11 cellular contexts compared by ENCODE assay signal in the genomic region with DNA sequence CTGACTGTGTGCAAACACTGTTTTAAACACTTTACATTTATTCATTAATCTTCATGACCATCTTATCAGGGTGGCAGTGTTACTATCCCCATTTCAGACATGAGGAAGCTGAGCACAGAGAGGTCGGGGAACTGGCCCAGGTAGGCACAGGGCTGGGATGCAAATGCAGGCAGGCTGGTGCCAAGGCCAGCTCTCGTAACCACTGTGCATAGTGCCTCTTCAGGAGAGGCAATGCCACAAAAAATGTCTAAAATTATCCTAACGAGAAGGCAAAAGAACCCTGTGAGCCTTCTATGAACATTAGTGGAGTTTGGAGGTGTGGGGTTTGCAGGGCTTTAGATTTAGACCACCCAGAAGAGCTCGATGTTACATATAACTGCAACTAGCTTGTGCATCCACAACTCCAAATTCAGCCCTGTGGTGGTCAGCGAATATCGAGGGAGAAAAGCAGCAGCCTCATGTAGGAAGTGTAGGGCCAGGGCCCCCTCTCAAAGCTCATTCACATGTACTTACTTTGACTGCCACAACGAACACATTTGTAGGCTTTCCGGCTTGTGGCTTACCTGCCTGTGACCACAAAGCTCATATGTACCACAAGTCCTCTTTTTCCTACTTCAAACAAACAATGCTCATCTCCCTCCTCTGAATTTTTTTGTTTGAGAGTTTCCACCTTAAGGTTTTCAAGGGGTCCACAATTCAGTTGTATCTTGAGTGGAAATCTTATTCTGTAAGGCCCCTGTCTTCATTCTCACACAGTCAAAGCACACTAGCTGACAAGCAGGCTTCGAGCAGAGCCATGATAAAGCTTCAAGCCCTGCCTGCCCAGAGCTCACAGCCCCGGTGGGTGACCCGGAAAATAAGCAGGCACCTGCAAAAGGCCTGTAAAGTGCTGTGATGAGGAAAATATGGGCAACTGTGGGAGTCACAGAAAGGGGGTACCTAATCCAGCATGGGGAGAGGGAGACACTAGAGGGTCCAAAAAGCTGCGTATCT.
DNase-seq lines count a peak whose midpoint lies in the region; ATAC-seq, FAIRE-seq and TF ChIP-seq lines count a peak whose summit lies in the region.
"Had no signal": no experiment of that assay in that cellular context is flagged by ENCODE, and none has a peak within 500 bp of the region (broad histone marks: within the 10 kb centered on the region; RNA-seq: fewer than 3 reads in every experiment).

No MANE protein-coding gene starts in this region.

- TF ChIP-seq POLR2A in Peyer's patch (IDR thresholded peaks at IDR 0.05) = no peak

- TF ChIP-seq CTCF in Peyer's patch (IDR thresholded peaks at IDR 0.05) = no peak

- FAIRE-seq in frontal cortex (lab: Jason Lieb, UNC) = no peak

- no peaks in the 10 kb centered on the region for H3K36me3 ChIP-seq in CD8-positive, alpha-beta memory T cell (ENCODE audit: insufficient read depth, low read length)
- no peaks in the 10 kb centered on the region for H3K36me3 ChIP-seq in Peyer's patch

- H3K9me3 Mint-ChIP-seq in CD8-positive, alpha-beta memory T cell = no peaks in the 10 kb centered on the region
- H3K9me3 Mint-ChIP-seq in natural killer cell treated with Interleukin-12 subunit alpha and Interleukin-12 subunit beta and Interleukin-15 and Interleukin-18, amount 100 ng/mL, for 72 hours = no peaks in the 10 kb centered on the region

- peak overlapping the region; percentile 33 for H3K4me3 ChIP-seq in CD8-positive, alpha-beta memory T cell (ENCODE audit: low read length)
- H3K4me3 ChIP-seq in Peyer's patch = no peak overlapping the region

- H3K27ac Mint-ChIP-seq in CD8-positive, alpha-beta memory T cell = peak overlapping the region in 6 of 8 donors; percentile 2 to 76 (median 18)
- H3K27ac Mint-ChIP-seq in natural killer cell treated with Interleukin-12 subunit alpha and Interleukin-12 subunit beta and Interleukin-15 and Interleukin-18, amount 100 ng/mL, for 72 hours = no peak overlapping the region

- POLR2A ChIA-PET in CD8-positive, alpha-beta memory T cell (lab: Charles Lee) = no interaction called here
- POLR2A ChIA-PET in HEK293T (lab: Yijun Ruan, JAX) = no interaction called here

- H3K9me3 ChIP-seq in CD8-positive, alpha-beta memory T cell (ENCODE audit: low read length) = no peaks in the 10 kb centered on the region
- no peaks in the 10 kb centered on the region for H3K9me3 ChIP-seq in Peyer's patch

- peaks cover 39 to 48% (median 40%) of the 10 kb centered on the region in 3 donors for H3K4me1 Mint-ChIP-seq in CD8-positive, alpha-beta memory T cell
- H3K4me1 Mint-ChIP-seq in natural killer cell treated with Interleukin-12 subunit alpha and Interleukin-12 subunit beta and Interleukin-15 and Interleukin-18, amount 100 ng/mL, for 72 hours (ENCODE audit: low read depth in 2 of 2) = peaks cover 31 to 37% of the 10 kb centered on the region in 2 donors

- no peak overlapping the region for H3K27ac ChIP-seq in CD8-positive, alpha-beta memory T cell (ENCODE audit: low read depth, low read length)
- no peak overlapping the region for H3K27ac ChIP-seq in Peyer's patch

- H3K27me3 Mint-ChIP-seq in CD8-positive, alpha-beta memory T cell = peaks cover 0 to 4% of the 10 kb centered on the region in 2 donors
- H3K27me3 Mint-ChIP-seq in natural killer cell treated with Interleukin-12 subunit alpha and Interleukin-12 subunit beta and Interleukin-15 and Interleukin-18, amount 100 ng/mL, for 72 hours = peaks cover 13 to 14% of the 10 kb centered on the region in 2 donors

- peak; percentile 62 to 69 for ATAC-seq in natural killer cell treated with Interleukin-12 subunit alpha and Interleukin-12 subunit beta and Interleukin-15 and Interleukin-18, amount 100 ng/mL, for 72 hours
- ATAC-seq in HG02763 (IDR thresholded peaks at IDR 0.05; ENCODE audit: unreplicated experiment) = no peak

- no peaks in the 10 kb centered on the region for H3K36me3 Mint-ChIP-seq in CD8-positive, alpha-beta memory T cell
- no peaks in the 10 kb centered on the region for H3K36me3 Mint-ChIP-seq in natural killer cell treated with Interleukin-12 subunit alpha and Interleukin-12 subunit beta and Interleukin-15 and Interleukin-18, amount 100 ng/mL, for 72 hours

- CTCF ChIA-PET in CD8-positive, alpha-beta memory T cell (lab: Charles Lee) = interaction anchor here (0.7 kb wide), 1 partner anchor 162 kb away, joined by 3 read pairs; no protein-coding TSS in a partner anchor
- CTCF ChIA-PET in HEK293T (lab: Yijun Ruan, JAX) = no interaction called here

- H3K27me3 ChIP-seq in CD8-positive, alpha-beta memory T cell (ENCODE audit: insufficient read depth, low read length, poor library complexity, severe bottlenecking) = no peaks in the 10 kb centered on the region
- no peaks in the 10 kb centered on the region for H3K27me3 ChIP-seq in Peyer's patch

- DNase-seq in CD8-positive, alpha-beta memory T cell = peak; percentile 14 to 73 (median 64)
- DNase-seq in Peyer's patch (peak in 2 of 3 donors; percentile 18 to 77), activated T-helper 1 cell treated with Interleukin-2 at 50 U/mL for 16 hours (ENCODE audit: low read depth) (peak; percentile 17), HEK293T (ENCODE audit: extremely low spot score) (no peak), NCI-H345 treated with DMSO at 0.1 percent for 48 hours (lab: John Stamatoyannopoulos, UW; ENCODE audit: unreplicated experiment) (no peak), frontal cortex (ENCODE audit: low spot score in 2 of 2) (no peak)
- DNase-seq in natural killer cell treated with Interleukin-12 subunit alpha and Interleukin-12 subunit beta and Interleukin-15 and Interleukin-18, amount 100 ng/mL, for 72 hours (ENCODE audit: low spot score) = no peak
- DNase-seq: COR-L47, left cardiac atrium, substantia nigra had no signal

- H3K4me3 Mint-ChIP-seq in CD8-positive, alpha-beta memory T cell = peak overlapping the region in 6 of 7 donors; percentile 64 to 85 (median 68)
- H3K4me3 Mint-ChIP-seq in natural killer cell treated with Interleukin-12 subunit alpha and Interleukin-12 subunit beta and Interleukin-15 and Interleukin-18, amount 100 ng/mL, for 72 hours = peak overlapping the region; percentile 24

- peaks cover 36% of the 10 kb centered on the region for H3K4me1 ChIP-seq in CD8-positive, alpha-beta memory T cell (ENCODE audit: insufficient read depth, low read length)
- H3K4me1 ChIP-seq in Peyer's patch = no peaks in the 10 kb centered on the region

TF ChIP-seq in HEK293T, 16 proteins besides CTCF, POLR2A, EP300 and RAD21:
- TF ChIP-seq L3MBTL2 (conservative IDR thresholded peaks at IDR 0.05) (no peak), TARDBP (IDR thresholded peaks at IDR 0.05) (no peak), ELF4 (IDR thresholded peaks at IDR 0.05) (no peak), SUZ12 (IDR thresholded peaks at IDR 0.05) (no peak), FOXM1 (IDR thresholded peaks at IDR 0.05; ENCODE audit: borderline replicate concordance) (no peak), NFRKB (IDR thresholded peaks at IDR 0.05) (no peak), FOXK2 (IDR thresholded peaks at IDR 0.05) (no peak), FOXA1 (IDR thresholded peaks at IDR 0.05) (no peak)

Comparison
In these comparisons a context has a peak if more than half of its experiments do, and no peak if none do; other contexts are left out.
1. DNase-seq: peak in CD8-positive, alpha-beta memory T cell (5 of 5), Peyer's patch (2 of 3) and activated T-helper 1 cell treated with Interleukin-2 at 50 U/mL for 16 hours (single experiment); none in natural killer cell treated with Interleukin-12 subunit alpha and Interleukin-12 subunit beta and Interleukin-15 and Interleukin-18, amount 100 ng/mL, for 72 hours (single experiment), HEK293T (single experiment), NCI-H345 treated with DMSO at 0.1 percent for 48 hours (single experiment) and frontal cortex (0 of 2).
2. H3K27ac Mint-ChIP-seq: peak in CD8-positive, alpha-beta memory T cell (6 of 8); none in natural killer cell treated with Interleukin-12 subunit alpha and Interleukin-12 subunit beta and Interleukin-15 and Interleukin-18, amount 100 ng/mL, for 72 hours (0 of 2).